ENCODE assay signal across 9 cellular contexts in genomic region chr22:37525073-37525745, GRCh38. TPM values are rescaled to one million over a fixed set of nuclear protein-coding genes. Genes with fewer than 3 reads are reported as not detected.
DNase-seq lines count a peak whose midpoint lies in the region; ATAC-seq, FAIRE-seq and TF ChIP-seq lines count a peak whose summit lies in the region.
"Had no signal": no experiment of that assay in that cellular context is flagged by ENCODE, and none has a peak within 500 bp of the region (broad histone marks: within the 10 kb centered on the region; RNA-seq: fewer than 3 reads in every experiment).

No MANE protein-coding gene starts in this region.

- peak in 1 of 2 donors; percentile 52 for ATAC-seq in activated T-cell treated with anti-CD3 and anti-CD28 coated beads, Interleukin-2, amount 50 U/mL, for 72 hours (replicated peaks in 1 of 2)
- ATAC-seq in GM21825 (IDR thresholded peaks at IDR 0.05; ENCODE audit: unreplicated experiment) (no peak), HG02759 (IDR thresholded peaks at IDR 0.05; ENCODE audit: unreplicated experiment) (no peak), HG02981 (IDR thresholded peaks at IDR 0.05; ENCODE audit: unreplicated experiment) (no peak)

- peaks cover 35% of the 10 kb centered on the region for H3K27me3 Mint-ChIP-seq in activated T-cell treated with anti-CD3 and anti-CD28 coated beads, Interleukin-2, amount 50 U/mL, for 72 hours (ENCODE audit: low read depth)

- no peak overlapping the region for H3K27ac ChIP-seq in kidney (ENCODE audit: low read depth in 2 of 2, low read length in 2 of 2)
- H3K27ac ChIP-seq in effector memory CD4-positive, alpha-beta T cell (ENCODE audit: insufficient read depth, low read length, poor library complexity, severe bottlenecking) = no peak overlapping the region

- H3K9ac ChIP-seq in kidney (ENCODE audit: low read length in 2 of 2) = no peak overlapping the region

- no peak for FAIRE-seq in kidney (lab: Jason Lieb, UNC)

- TF ChIP-seq CTCF in kidney (IDR thresholded peaks at IDR 0.05; ENCODE audit: borderline replicate concordance, extremely low read depth, insufficient read depth) = no peak

- no peak overlapping the region for H3K27ac Mint-ChIP-seq in activated T-cell treated with anti-CD3 and anti-CD28 coated beads, Interleukin-2, amount 50 U/mL, for 72 hours
- H3K27ac Mint-ChIP-seq: progenitor cell of endocrine pancreas had no signal

- DNase-seq in ACHN (peak; percentile 82), HCEC 1CT (peak; percentile 83), kidney (peak; percentile 80)
- DNase-seq in activated T-cell treated with anti-CD3 and anti-CD28 coated beads, Interleukin-2, amount 50 U/mL, for 72 hours = peak; percentile 14 to 29
- DNase-seq in effector memory CD4-positive, alpha-beta T cell = no peak

- H3K9me3 ChIP-seq in kidney (ENCODE audit: control insufficient read depth in 1 of 2, low read length in 2 of 2) = no peaks in the 10 kb centered on the region
- H3K9me3 ChIP-seq in effector memory CD4-positive, alpha-beta T cell (ENCODE audit: control insufficient read depth, low read length) = no peaks in the 10 kb centered on the region

- no peaks in the 10 kb centered on the region for H3K36me3 ChIP-seq in kidney (ENCODE audit: control insufficient read depth in 1 of 2, insufficient read depth in 2 of 2, low read length in 2 of 2)
- no peaks in the 10 kb centered on the region for H3K36me3 ChIP-seq in effector memory CD4-positive, alpha-beta T cell (ENCODE audit: control insufficient read depth, insufficient read depth, low read length)

- H3K27me3 ChIP-seq in effector memory CD4-positive, alpha-beta T cell (replicated peaks; ENCODE audit: control insufficient read depth, insufficient read depth, low read length, poor library complexity, severe bottlenecking) = peaks cover 13% of the 10 kb centered on the region

- H3K4me3 Mint-ChIP-seq in activated T-cell treated with anti-CD3 and anti-CD28 coated beads, Interleukin-2, amount 50 U/mL, for 72 hours = no peak overlapping the region

- in situ Hi-C loops in ACHN (cut with HindIII; ENCODE audit: low pct_ligation_motif_present, low pct_unique_long_range_greater_than_20kb, low sequenced_read_pairs) = no loop called here

- peaks cover 0 to 6% of the 10 kb centered on the region in 2 donors for H3K4me1 ChIP-seq in kidney (ENCODE audit: control insufficient read depth in 1 of 2, insufficient read depth in 1 of 2, low read depth in 1 of 2, low read length in 2 of 2)
- H3K4me1 ChIP-seq in effector memory CD4-positive, alpha-beta T cell (ENCODE audit: control insufficient read depth, insufficient read depth, low read length, poor library complexity, severe bottlenecking) = peaks cover 3% of the 10 kb centered on the region

- intact Hi-C loops in kidney (cut with DNase I) = no loop called here

- peaks cover 16% of the 10 kb centered on the region for H3K4me1 Mint-ChIP-seq in activated T-cell treated with anti-CD3 and anti-CD28 coated beads, Interleukin-2, amount 50 U/mL, for 72 hours (ENCODE audit: low read depth)

- H3K4me3 ChIP-seq in kidney (ENCODE audit: low read length in 2 of 2) = no peak overlapping the region
- H3K4me3 ChIP-seq in effector memory CD4-positive, alpha-beta T cell (ENCODE audit: insufficient read depth, low read depth, low read length, poor library complexity, severe bottlenecking) = no peak overlapping the region

- H3K36me3 Mint-ChIP-seq in activated T-cell treated with anti-CD3 and anti-CD28 coated beads, Interleukin-2, amount 50 U/mL, for 72 hours (ENCODE audit: insufficient read depth in 2 of 2) = no peaks in the 10 kb centered on the region

- H3K9me3 Mint-ChIP-seq in activated T-cell treated with anti-CD3 and anti-CD28 coated beads, Interleukin-2, amount 50 U/mL, for 72 hours = no peaks in the 10 kb centered on the region

RNA-seq across cellular contexts. Expression of gene CARD10, which starts 6.0 kb away (rescaled TPM):
- under 1 TPM in 1 of 2 donors, not detected in 1; 0.25 TPM for total RNA-seq in activated T-cell treated with anti-CD3 and anti-CD28 coated beads, Interleukin-2, amount 50 U/mL, for 72 hours
- 42.3 TPM for total RNA-seq in kidney
- polyA plus RNA-seq in kidney (ENCODE audit: insufficient read depth, low read depth, low replicate concordance) = 32.4 TPM

RNA-seq across cellular contexts. Expression of gene CDC42EP1, which starts 35.1 kb away (rescaled TPM):
- 1 to 10 TPM; 4.0 to 4.6 TPM for total RNA-seq in activated T-cell treated with anti-CD3 and anti-CD28 coated beads, Interleukin-2, amount 50 U/mL, for 72 hours
- 68.5 TPM for total RNA-seq in kidney
- 29.5 TPM for polyA plus RNA-seq in kidney (ENCODE audit: insufficient read depth, low read depth, low replicate concordance)

RNA-seq across cellular contexts. Expression of gene MFNG, which starts 39.0 kb away (rescaled TPM):
- total RNA-seq in activated T-cell treated with anti-CD3 and anti-CD28 coated beads, Interleukin-2, amount 50 U/mL, for 72 hours = 100 to 1,000 TPM in 1 of 2 donors, 10 to 100 TPM in 1; 94.0 to 116 TPM
- total RNA-seq in kidney = 31.1 TPM
- polyA plus RNA-seq in kidney (ENCODE audit: insufficient read depth, low read depth, low replicate concordance) = 9.1 TPM

RNA-seq across cellular contexts. Expression of gene LGALS2, which starts 54.7 kb away (rescaled TPM):
- total RNA-seq in activated T-cell treated with anti-CD3 and anti-CD28 coated beads, Interleukin-2, amount 50 U/mL, for 72 hours = not detected
- 20.4 TPM for total RNA-seq in kidney
- polyA plus RNA-seq in kidney (ENCODE audit: insufficient read depth, low read depth, low replicate concordance) = 372 TPM

Comparison
In these comparisons a context has a peak if more than half of its experiments do, and no peak if none do; other contexts are left out.
1. DNase-seq: peak in ACHN (single experiment), HCEC 1CT (single experiment), activated T-cell treated with anti-CD3 and anti-CD28 coated beads, Interleukin-2, amount 50 U/mL, for 72 hours (2 of 2) and kidney (single experiment); none in effector memory CD4-positive, alpha-beta T cell (0 of 3).
2. RNA of gene CARD10, which starts 6.0 kb away (total RNA-seq): 42.3 TPM in kidney (single experiment); 0.25 TPM in activated T-cell treated with anti-CD3 and anti-CD28 coated beads, Interleukin-2, amount 50 U/mL, for 72 hours; every median in the first group is over 10 times any median in the second.
3. RNA of gene CDC42EP1, which starts 35.1 kb away (total RNA-seq): 68.5 TPM in kidney (single experiment); 4.0 to 4.6 TPM in activated T-cell treated with anti-CD3 and anti-CD28 coated beads, Interleukin-2, amount 50 U/mL, for 72 hours; every median in the first group is over 10 times any median in the second.